Comparison of ENCODE assay signal across 25 cellular contexts in the genomic region with DNA sequence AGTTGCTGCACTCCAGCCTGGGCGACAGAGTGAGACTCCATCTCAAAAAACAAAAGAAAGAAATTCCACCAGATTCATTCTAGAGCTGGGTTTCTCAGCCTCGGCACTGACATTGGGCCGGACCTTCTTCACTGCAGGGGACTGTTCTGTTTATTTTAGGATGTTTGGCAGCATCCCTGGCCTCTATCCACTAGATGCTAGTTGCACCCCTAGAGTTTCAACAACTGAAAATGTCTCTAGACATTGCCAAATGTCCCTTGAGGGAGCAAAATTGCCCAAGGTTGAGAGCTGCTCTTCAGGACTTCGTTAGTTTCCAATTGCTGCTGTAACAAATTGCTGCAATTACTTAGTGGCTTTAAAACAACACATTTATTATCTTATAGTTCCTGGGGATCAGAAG. TPM values are rescaled to one million over a fixed set of nuclear protein-coding genes. Genes with fewer than 3 reads are reported as not detected.
"Had no signal": no experiment of that assay in that cellular context is flagged by ENCODE, and none has a peak within 500 bp of the region (broad histone marks: within the 10 kb centered on the region; RNA-seq: fewer than 3 reads in every experiment).

No MANE protein-coding gene starts in this region.

- H3K4me3 ChIP-seq: adrenal gland, ascending aorta, ovary, right lobe of liver had no signal

- H3K36me3 Mint-ChIP-seq: natural killer cell treated with Interleukin-12 subunit alpha and Interleukin-12 subunit beta and Interleukin-15 and Interleukin-18, amount 100 ng/mL, for 72 hours had no signal

- H3K36me3 ChIP-seq: adrenal gland, neutrophil, ovary, right lobe of liver had no signal

- H3K9me3 ChIP-seq: adrenal gland, ascending aorta, neutrophil, ovary, right lobe of liver had no signal

- H3K27me3 Mint-ChIP-seq: activated CD4-positive, alpha-beta memory T cell treated with anti-CD3 and anti-CD28 coated beads for 36 hours; activated CD8-positive, alpha-beta memory T cell treated with anti-CD3 and anti-CD28 coated beads, Interleukin-2, amount 10 ng/mL, durations not matched to agents 7 days and 5 days; activated naive CD8-positive, alpha-beta T cell; natural killer cell treated with Interleukin-12 subunit alpha and Interleukin-12 subunit beta and Interleukin-15 and Interleukin-18, amount 100 ng/mL, for 72 hours; stimulated activated memory B cell treated with anti-CD40 and anti-IgM and Interleukin-4, amounts not matched to agents 10 μg/mL and 1 μg/mL and 100 μg/mL, for 72 hours; T-helper 17 cell; type B pancreatic cell had no signal

- DNase-seq: activated CD4-positive, alpha-beta memory T cell treated with anti-CD3 and anti-CD28 coated beads for 36 hours; activated CD4-positive, alpha-beta T cell treated with anti-CD3 and anti-CD28 coated beads for 48 hours; activated CD8-positive, alpha-beta memory T cell treated with anti-CD3 and anti-CD28 coated beads, Interleukin-2, amount 10 ng/mL, durations not matched to agents 7 days and 5 days; activated gamma-delta T cell treated with Interleukin-2 at 50 U/mL for 16 hours; adrenal gland; brain microvascular endothelial cell; central memory CD4-positive, alpha-beta T cell; effector memory CD4-positive, alpha-beta T cell; foreskin melanocyte; hippocampal formation; left ventricle myocardium superior; mammary epithelial cell; ovary; right lobe of liver; small intestine; stimulated activated CD4-positive, alpha-beta T cell treated with anti-CD3 and anti-CD28 coated beads, Interleukin-2, amount 100 ng/mL, for 24 hours; SW 1271; T-helper 17 cell had no signal

- H3K27ac ChIP-seq: adrenal gland, ascending aorta, brain microvascular endothelial cell, neutrophil, ovary, right lobe of liver had no signal

- H3K9me3 Mint-ChIP-seq: mesothelial cell of epicardium; natural killer cell treated with Interleukin-12 subunit alpha and Interleukin-12 subunit beta and Interleukin-15 and Interleukin-18, amount 100 ng/mL, for 72 hours; stimulated activated memory B cell treated with anti-CD40 and anti-IgM and Interleukin-4, amounts not matched to agents 10 μg/mL and 1 μg/mL and 100 μg/mL, for 72 hours; type B pancreatic cell had no signal

- ATAC-seq: activated CD8-positive, alpha-beta memory T cell treated with anti-CD3 and anti-CD28 coated beads, Interleukin-2, amount 10 ng/mL, durations not matched to agents 7 days and 5 days; left ventricle myocardium superior; natural killer cell treated with Interleukin-12 subunit alpha and Interleukin-12 subunit beta and Interleukin-15 and Interleukin-18, amount 100 ng/mL, for 72 hours; right lobe of liver; stimulated activated memory B cell treated with anti-CD40 and anti-IgM and Interleukin-4, amounts not matched to agents 10 μg/mL and 1 μg/mL and 100 μg/mL, for 72 hours; T-helper 17 cell had no signal

- H3K27ac Mint-ChIP-seq: activated CD4-positive, alpha-beta memory T cell treated with anti-CD3 and anti-CD28 coated beads for 36 hours; activated naive CD8-positive, alpha-beta T cell; mesothelial cell of epicardium; natural killer cell treated with Interleukin-12 subunit alpha and Interleukin-12 subunit beta and Interleukin-15 and Interleukin-18, amount 100 ng/mL, for 72 hours; stimulated activated memory B cell treated with anti-CD40 and anti-IgM and Interleukin-4, amounts not matched to agents 10 μg/mL and 1 μg/mL and 100 μg/mL, for 72 hours; type B pancreatic cell had no signal

- H3K4me3 Mint-ChIP-seq: activated CD4-positive, alpha-beta memory T cell treated with anti-CD3 and anti-CD28 coated beads for 36 hours; activated CD8-positive, alpha-beta memory T cell treated with anti-CD3 and anti-CD28 coated beads, Interleukin-2, amount 10 ng/mL, durations not matched to agents 7 days and 5 days; activated naive CD8-positive, alpha-beta T cell; mesothelial cell of epicardium; natural killer cell treated with Interleukin-12 subunit alpha and Interleukin-12 subunit beta and Interleukin-15 and Interleukin-18, amount 100 ng/mL, for 72 hours; stimulated activated memory B cell treated with anti-CD40 and anti-IgM and Interleukin-4, amounts not matched to agents 10 μg/mL and 1 μg/mL and 100 μg/mL, for 72 hours; T-helper 17 cell; type B pancreatic cell had no signal

- H3K27me3 ChIP-seq: adrenal gland, ascending aorta, brain microvascular endothelial cell, neutrophil, ovary, right lobe of liver had no signal

- H3K4me1 Mint-ChIP-seq: mesothelial cell of epicardium had no signal

- H3K4me1 ChIP-seq: right lobe of liver had no signal

RNA-seq across cellular contexts. Expression of gene SDR42E2, which starts 50.9 kb away (rescaled TPM):
- total RNA-seq: adrenal gland, ascending aorta, left ventricle myocardium superior, mammary epithelial cell, right lobe of liver had no signal
- polyA plus RNA-seq: mammary epithelial cell had no signal
